ENCODE assay signal across 30 cellular contexts in genomic region chr1:81071072-81071858, GRCh38.
"Had no signal": no experiment of that assay in that cellular context is flagged by ENCODE, and none has a peak within 500 bp of the region (broad histone marks: within the 10 kb centered on the region; RNA-seq: fewer than 3 reads in every experiment).

No MANE protein-coding gene starts in this region.

- H3K27me3 ChIP-seq: brain microvascular endothelial cell, dorsolateral prefrontal cortex, foreskin keratinocyte, gastroesophageal sphincter, heart right ventricle had no signal

- H3K9me3 Mint-ChIP-seq: activated naive CD4-positive, alpha-beta T cell treated with anti-CD3 and anti-CD28 coated beads, Interleukin-2, amount 10 ng/mL, durations not matched to agents 7 days and 5 days; endodermal cell; WTC11 had no signal

- DNase-seq: activated CD4-positive, alpha-beta memory T cell treated with anti-CD3 and anti-CD28 coated beads, Interleukin-2, amount 10 ng/mL, durations not matched to agents 7 days and 5 days; activated CD4-positive, alpha-beta T cell treated with anti-CD3 and anti-CD28 coated beads for 1 hour; activated CD4-positive, alpha-beta T cell treated with anti-CD3 and anti-CD28 coated beads for 4 hours; activated CD4-positive, alpha-beta T cell treated with anti-CD3 and anti-CD28 coated beads, Interleukin-2, amount 10 ng/mL, durations not matched to agents 7 days and 5 days; activated CD4-positive, alpha-beta T cell treated with anti-CD3 and anti-CD28 coated beads, Interleukin-2, amount 50 U/mL, for 4 hours; activated CD8-positive, alpha-beta memory T cell treated with anti-CD3 and anti-CD28 coated beads, Interleukin-2, amount 50 U/mL, for 48 hours; activated gamma-delta T cell; activated naive CD4-positive, alpha-beta T cell; activated naive CD4-positive, alpha-beta T cell treated with anti-CD3 and anti-CD28 coated beads, Interleukin-2, amount 10 ng/mL, durations not matched to agents 7 days and 5 days; activated naive CD8-positive, alpha-beta T cell treated with anti-CD3 and anti-CD28 coated beads, Interleukin-2, amount 10 ng/mL, durations not matched to agents 7 days and 5 days; activated T-cell treated with anti-CD3 and anti-CD28 coated beads for 4 hours; activated T-cell treated with anti-CD3 and anti-CD28 coated beads, Interleukin-2, amount 50 U/mL, for 24 hours; activated T-cell treated with anti-CD3 and anti-CD28 coated beads, Interleukin-2, amount 50 U/mL, for 72 hours; amniotic stem cell; anterior cingulate cortex; brain microvascular endothelial cell; dorsolateral prefrontal cortex; effector memory CD4-positive, alpha-beta T cell; endodermal cell; foreskin keratinocyte; heart right ventricle; T-helper 2 cell had no signal

- H3K36me3 ChIP-seq: brain microvascular endothelial cell, gastroesophageal sphincter, heart right ventricle had no signal

- H3K27me3 Mint-ChIP-seq: activated CD4-positive, alpha-beta memory T cell treated with anti-CD3 and anti-CD28 coated beads, Interleukin-2, amount 10 ng/mL, durations not matched to agents 7 days and 5 days; activated CD4-positive, alpha-beta T cell treated with anti-CD3 and anti-CD28 coated beads, Interleukin-2, amount 10 ng/mL, durations not matched to agents 7 days and 5 days; activated naive CD4-positive, alpha-beta T cell treated with anti-CD3 and anti-CD28 coated beads, Interleukin-2, amount 10 ng/mL, durations not matched to agents 7 days and 5 days; activated naive CD8-positive, alpha-beta T cell treated with anti-CD3 and anti-CD28 coated beads, Interleukin-2, amount 10 ng/mL, durations not matched to agents 7 days and 5 days; activated T-cell treated with anti-CD3 and anti-CD28 coated beads, Interleukin-2, amount 50 U/mL, for 24 hours; central memory CD8-positive, alpha-beta T cell; dendritic cell treated with granulocyte-macrophage colony-stimulating factor and Interleukin-4, amounts not matched to agents 40 ng/mL and 50 ng/mL, for 4 days had no signal

- H3K9me3 ChIP-seq: gastroesophageal sphincter, heart right ventricle had no signal

- ATAC-seq: activated naive CD4-positive, alpha-beta T cell treated with anti-CD3 and anti-CD28 coated beads, Interleukin-2, amount 50 U/mL, for 72 hours; activated T-cell treated with anti-CD3 and anti-CD28 coated beads, Interleukin-2, amount 50 U/mL, for 72 hours; esophagus mucosa; foreskin keratinocyte; gastroesophageal sphincter; heart right ventricle; WTC11 had no signal

- H3K4me1 ChIP-seq: foreskin keratinocyte, gastroesophageal sphincter, heart right ventricle had no signal

- H3K36me3 Mint-ChIP-seq: activated naive CD4-positive, alpha-beta T cell treated with anti-CD3 and anti-CD28 coated beads, Interleukin-2, amount 10 ng/mL, durations not matched to agents 7 days and 5 days; activated naive CD4-positive, alpha-beta T cell treated with anti-CD3 and anti-CD28 coated beads, Interleukin-2, amount 50 U/mL, for 72 hours; activated naive CD8-positive, alpha-beta T cell treated with anti-CD3 and anti-CD28 coated beads, Interleukin-2, amount 10 ng/mL, durations not matched to agents 7 days and 5 days; WTC11 had no signal

- H3K27ac Mint-ChIP-seq: activated CD4-positive, alpha-beta memory T cell treated with anti-CD3 and anti-CD28 coated beads, Interleukin-2, amount 10 ng/mL, durations not matched to agents 7 days and 5 days; activated CD4-positive, alpha-beta T cell treated with anti-CD3 and anti-CD28 coated beads, Interleukin-2, amount 10 ng/mL, durations not matched to agents 7 days and 5 days; activated naive CD4-positive, alpha-beta T cell treated with anti-CD3 and anti-CD28 coated beads, Interleukin-2, amount 10 ng/mL, durations not matched to agents 7 days and 5 days; activated naive CD4-positive, alpha-beta T cell treated with anti-CD3 and anti-CD28 coated beads, Interleukin-2, amount 50 U/mL, for 72 hours; activated naive CD8-positive, alpha-beta T cell treated with anti-CD3 and anti-CD28 coated beads, Interleukin-2, amount 10 ng/mL, durations not matched to agents 7 days and 5 days; activated T-cell treated with anti-CD3 and anti-CD28 coated beads, Interleukin-2, amount 50 U/mL, for 24 hours; activated T-cell treated with anti-CD3 and anti-CD28 coated beads, Interleukin-2, amount 50 U/mL, for 72 hours; dendritic cell treated with granulocyte-macrophage colony-stimulating factor and Interleukin-4, amounts not matched to agents 40 ng/mL and 50 ng/mL, for 4 days; endodermal cell; WTC11 had no signal

- H3K27ac ChIP-seq: brain microvascular endothelial cell, coronary artery, dorsolateral prefrontal cortex, foreskin keratinocyte, gastroesophageal sphincter, heart right ventricle, VCaP had no signal

- H3K4me3 Mint-ChIP-seq: activated CD4-positive, alpha-beta memory T cell treated with anti-CD3 and anti-CD28 coated beads, Interleukin-2, amount 10 ng/mL, durations not matched to agents 7 days and 5 days; activated CD4-positive, alpha-beta T cell treated with anti-CD3 and anti-CD28 coated beads, Interleukin-2, amount 10 ng/mL, durations not matched to agents 7 days and 5 days; activated naive CD4-positive, alpha-beta T cell treated with anti-CD3 and anti-CD28 coated beads, Interleukin-2, amount 10 ng/mL, durations not matched to agents 7 days and 5 days; activated naive CD8-positive, alpha-beta T cell treated with anti-CD3 and anti-CD28 coated beads, Interleukin-2, amount 10 ng/mL, durations not matched to agents 7 days and 5 days; activated T-cell treated with anti-CD3 and anti-CD28 coated beads, Interleukin-2, amount 50 U/mL, for 24 hours; activated T-cell treated with anti-CD3 and anti-CD28 coated beads, Interleukin-2, amount 50 U/mL, for 72 hours; central memory CD8-positive, alpha-beta T cell; dendritic cell treated with granulocyte-macrophage colony-stimulating factor and Interleukin-4, amounts not matched to agents 40 ng/mL and 50 ng/mL, for 4 days; endodermal cell; WTC11 had no signal

- H3K4me1 Mint-ChIP-seq: activated CD4-positive, alpha-beta memory T cell treated with anti-CD3 and anti-CD28 coated beads, Interleukin-2, amount 10 ng/mL, durations not matched to agents 7 days and 5 days; activated CD4-positive, alpha-beta T cell treated with anti-CD3 and anti-CD28 coated beads, Interleukin-2, amount 10 ng/mL, durations not matched to agents 7 days and 5 days; activated naive CD4-positive, alpha-beta T cell treated with anti-CD3 and anti-CD28 coated beads, Interleukin-2, amount 10 ng/mL, durations not matched to agents 7 days and 5 days; activated naive CD8-positive, alpha-beta T cell treated with anti-CD3 and anti-CD28 coated beads, Interleukin-2, amount 10 ng/mL, durations not matched to agents 7 days and 5 days; central memory CD8-positive, alpha-beta T cell had no signal

- H3K4me3 ChIP-seq: coronary artery, dorsolateral prefrontal cortex, gastroesophageal sphincter, heart right ventricle had no signal
